Comparison of ENCODE assay signal across 23 cellular contexts in the genomic region with DNA sequence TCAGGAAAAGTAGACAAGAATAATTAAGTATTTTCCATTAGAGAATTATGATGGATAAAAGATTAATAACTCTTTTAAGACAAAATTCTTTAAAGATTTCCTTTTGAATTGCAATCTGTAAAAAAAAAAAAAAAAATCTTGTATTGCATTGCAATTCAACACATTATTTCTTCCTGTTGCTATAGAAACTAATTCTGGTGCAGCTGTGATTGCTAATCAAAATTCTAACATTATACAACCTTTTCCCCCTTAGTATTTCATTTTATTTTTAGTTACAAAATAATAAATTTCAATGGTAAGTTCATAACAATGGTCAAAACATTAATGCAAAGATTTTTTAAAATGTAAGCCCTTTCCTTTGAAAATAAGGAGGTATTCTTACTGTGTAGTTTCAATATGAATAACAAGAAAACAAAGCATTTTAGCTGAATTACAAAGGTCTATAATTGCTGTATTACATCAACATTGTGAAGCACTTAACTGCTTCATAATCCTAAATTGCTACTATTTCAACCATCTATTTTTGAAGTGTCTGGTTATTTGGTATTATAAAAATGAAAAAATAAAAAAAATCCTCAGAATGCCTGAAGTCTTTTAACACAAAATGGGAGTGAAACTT.
"Had no signal": no experiment of that assay in that cellular context is flagged by ENCODE, and none has a peak within 500 bp of the region (broad histone marks: within the 10 kb centered on the region; RNA-seq: fewer than 3 reads in every experiment).

No MANE protein-coding gene starts in this region.

- ATAC-seq: activated CD8-positive, alpha-beta memory T cell treated with anti-CD3 and anti-CD28 coated beads, Interleukin-2, amount 10 ng/mL, durations not matched to agents 7 days and 5 days; activated CD8-positive, alpha-beta T cell treated with anti-CD3 and anti-CD28 coated beads, Interleukin-2, amount 10 ng/mL, durations not matched to agents 7 days and 5 days; foreskin keratinocyte; heart right ventricle; left ventricle myocardium superior; right cardiac atrium had no signal

- DNase-seq: activated B cell treated with CpG ODN at 0.5 μM for 24 hours; activated CD4-positive, alpha-beta T cell treated with anti-CD3 and anti-CD28 coated beads, Interleukin-2, amount 50 U/mL, for 1 hour; activated CD8-positive, alpha-beta memory T cell treated with anti-CD3 and anti-CD28 coated beads, Interleukin-2, amount 10 ng/mL, durations not matched to agents 7 days and 5 days; activated CD8-positive, alpha-beta T cell treated with anti-CD3 and anti-CD28 coated beads, Interleukin-2, amount 10 ng/mL, durations not matched to agents 7 days and 5 days; activated T-cell treated with anti-CD3 and anti-CD28 coated beads, Interleukin-2, amount 50 U/mL, for 48 hours; central memory CD4-positive, alpha-beta T cell; dermis blood vessel endothelial cell; effector CD4-positive, alpha-beta T cell; foreskin keratinocyte; heart right ventricle; islet precursor cell; left ventricle myocardium superior; naive B cell; nucleus accumbens; posterior cingulate gyrus; right cardiac atrium; spleen; stimulated activated naive CD4-positive, alpha-beta T cell treated with Interleukin-2 at 50 U/mL for 16 hours; T-helper 2 cell had no signal

- FAIRE-seq: colon had no signal

- H3K4me1 ChIP-seq: breast epithelium, esophagus muscularis mucosa, foreskin keratinocyte, heart right ventricle, spleen, tibial nerve had no signal

- H3K27ac ChIP-seq: breast epithelium, esophagus muscularis mucosa, foreskin keratinocyte, heart right ventricle, spleen, tibial nerve had no signal

- H3K27me3 ChIP-seq: breast epithelium, esophagus muscularis mucosa, foreskin keratinocyte, spleen, tibial nerve had no signal

- H3K9me3 ChIP-seq: esophagus muscularis mucosa, spleen, tibial nerve had no signal

- H3K4me3 ChIP-seq: breast epithelium, esophagus muscularis mucosa, heart right ventricle, spleen, tibial nerve had no signal

- H3K36me3 ChIP-seq: breast epithelium, esophagus muscularis mucosa, heart right ventricle, spleen, tibial nerve had no signal
